Comparison of ENCODE assay signal across 31 cellular contexts in genomic region chr14:23403139-23403438, GRCh38. TPM values are rescaled to one million over a fixed set of nuclear protein-coding genes. Genes with fewer than 3 reads are reported as not detected.
"Had no signal": no experiment of that assay in that cellular context is flagged by ENCODE, and none has a peak within 500 bp of the region (broad histone marks: within the 10 kb centered on the region; RNA-seq: fewer than 3 reads in every experiment).

No MANE protein-coding gene starts in this region.

- DNase-seq: effector CD8-positive, alpha-beta T cell; endodermal cell; foreskin fibroblast; hippocampal formation; left colon; midbrain; naive thymus-derived CD4-positive, alpha-beta T cell; occipital lobe; pancreas; retina; sigmoid colon; stimulated activated CD4-positive, alpha-beta T cell treated with anti-CD3 and anti-CD28 coated beads, Interleukin-2, amount 100 ng/mL, for 24 hours; stimulated activated CD4-positive, alpha-beta T cell treated with anti-CD3 and anti-CD28 coated beads, Interleukin-4, amount 100 ng/mL, for 24 hours; stimulated activated naive CD8-positive, alpha-beta T cell treated with anti-CD3 and anti-CD28 coated beads, Interleukin-15, Interleukin-2, amounts not matched to agents 100 U/mL and 50 U/mL, for 24 hours; substantia nigra; testis; tibial artery had no signal

- H3K9me3 ChIP-seq: gastroesophageal sphincter, heart left ventricle, pancreas, sigmoid colon, testis, tibial artery had no signal

- H3K27me3 ChIP-seq: pancreas, testis had no signal

- H3K27ac ChIP-seq: epithelial cell of prostate, gastroesophageal sphincter, pancreas, sigmoid colon, testis, tibial artery had no signal

- H3K36me3 ChIP-seq: gastroesophageal sphincter, pancreas, sigmoid colon, tibial artery had no signal

- ATAC-seq: esophagus mucosa; gastroesophageal sphincter; left colon; naive thymus-derived CD4-positive, alpha-beta T cell; pancreas; stimulated activated memory B cell treated with anti-CD40 and anti-IgM and Interleukin-4, amounts not matched to agents 10 μg/mL and 1 μg/mL and 100 μg/mL, for 72 hours; stimulated activated naive CD8-positive, alpha-beta T cell treated with anti-CD3 and anti-CD28 coated beads, Interleukin-15, Interleukin-2, amounts not matched to agents 100 U/mL and 50 U/mL, for 24 hours had no signal

- H3K4me1 ChIP-seq: gastroesophageal sphincter, pancreas, sigmoid colon, testis, tibial artery had no signal

- H3K4me3 ChIP-seq: gastroesophageal sphincter, lung, pancreas, sigmoid colon, testis, tibial artery had no signal

- FAIRE-seq: islet of Langerhans, pancreas, urothelium cell line had no signal

RNA-seq across cellular contexts. Expression of gene MYH6, which starts 5.0 kb away (rescaled TPM):
- total RNA-seq: endodermal cell, esophagus mucosa, gastroesophageal sphincter, kidney epithelial cell, left colon, mucosa of gallbladder, occipital lobe, pulmonary artery endothelial cell, sigmoid colon had no signal
- polyA plus RNA-seq: naive thymus-derived CD4-positive, alpha-beta T cell had no signal

RNA-seq across cellular contexts. Expression of gene CMTM5, which starts 26.2 kb away (rescaled TPM):
- total RNA-seq: esophagus mucosa; kidney epithelial cell; naive thymus-derived CD4-positive, alpha-beta T cell; pulmonary artery endothelial cell had no signal
- polyA plus RNA-seq: naive thymus-derived CD4-positive, alpha-beta T cell had no signal

RNA-seq across cellular contexts. Expression of gene IL25, which starts 30.5 kb away (rescaled TPM):
- total RNA-seq: endodermal cell; esophagus mucosa; gastroesophageal sphincter; kidney epithelial cell; left colon; liver; lung; mucosa of gallbladder; naive thymus-derived CD4-positive, alpha-beta T cell; occipital lobe; pancreas; posterior vena cava; pulmonary artery endothelial cell; sigmoid colon; skeletal muscle tissue had no signal
- polyA plus RNA-seq: heart left ventricle; liver; lung; naive thymus-derived CD4-positive, alpha-beta T cell; pancreas; sigmoid colon had no signal

RNA-seq across cellular contexts. Expression of gene MYH7, which starts 32.4 kb away (rescaled TPM):
- total RNA-seq: gastroesophageal sphincter; kidney epithelial cell; left colon; naive thymus-derived CD4-positive, alpha-beta T cell; posterior vena cava; pulmonary artery endothelial cell had no signal
- polyA plus RNA-seq: naive thymus-derived CD4-positive, alpha-beta T cell had no signal

RNA-seq across cellular contexts. Expression of gene EFS, which starts 38.1 kb away (rescaled TPM):
- total RNA-seq: naive thymus-derived CD4-positive, alpha-beta T cell; pulmonary artery endothelial cell had no signal
- polyA plus RNA-seq: naive thymus-derived CD4-positive, alpha-beta T cell had no signal
